ENCODE assay signal across 10 cellular contexts in genomic region chr1:16915627-16915973, GRCh38. TPM values are rescaled to one million over a fixed set of nuclear protein-coding genes. Genes with fewer than 3 reads are reported as not detected.
DNase-seq lines count a peak whose midpoint lies in the region; TF ChIP-seq lines count a peak whose summit lies in the region.
"Had no signal": no experiment of that assay in that cellular context is flagged by ENCODE, and none has a peak within 500 bp of the region (broad histone marks: within the 10 kb centered on the region; RNA-seq: fewer than 3 reads in every experiment).

No MANE protein-coding gene starts in this region.

- H3F3A ChIP-seq in neural progenitor cell (ENCODE audit: low read depth), result peaks cover 18% of the 10 kb centered on the region

- no peak overlapping the region for H3K4me3 ChIP-seq in brain microvascular endothelial cell (ENCODE audit: low read depth, low read length)
- no peak overlapping the region for H3K4me3 ChIP-seq in neural progenitor cell

- H3K4me2 ChIP-seq in neural progenitor cell, result no peak overlapping the region

- H3K4me1 ChIP-seq in neural progenitor cell, result peaks cover 5% of the 10 kb centered on the region

- H3K4me1 Mint-ChIP-seq in neural progenitor cell, result peaks cover 18% of the 10 kb centered on the region

- no peaks in the 10 kb centered on the region for H3K9me3 ChIP-seq in neural progenitor cell (ENCODE audit: low read depth)

- peak overlapping the region; percentile 83 for H3K4me3 Mint-ChIP-seq in neural progenitor cell

- H3K27me3 Mint-ChIP-seq in neural progenitor cell (ENCODE audit: insufficient read depth, low read depth), result peaks cover 4% of the 10 kb centered on the region

- no peak overlapping the region for H3K9ac ChIP-seq in neural progenitor cell

- no peaks in the 10 kb centered on the region for H3K36me3 Mint-ChIP-seq in neural progenitor cell

- in situ Hi-C loops in brain microvascular endothelial cell (cut with HindIII; ENCODE audit: low pct_ligation_motif_present, low sequenced_read_pairs), result no loop called here

- H3K9me3 Mint-ChIP-seq in neural progenitor cell, result no peaks in the 10 kb centered on the region

- H3K27me3 ChIP-seq in brain microvascular endothelial cell (replicated peaks) (no peaks in the 10 kb centered on the region), neural progenitor cell (no peaks in the 10 kb centered on the region)

- H3K36me3 ChIP-seq in brain microvascular endothelial cell (replicated peaks), result no peaks in the 10 kb centered on the region
- no peaks in the 10 kb centered on the region for H3K36me3 ChIP-seq in neural progenitor cell

- H3K79me2 ChIP-seq in neural progenitor cell (ENCODE audit: low read depth), result no peaks in the 10 kb centered on the region

- no peak overlapping the region for H2AFZ ChIP-seq in neural progenitor cell (replicated peaks)

- H3K27ac ChIP-seq in brain microvascular endothelial cell (no peak overlapping the region), neural progenitor cell (no peak overlapping the region)

- TF ChIP-seq CTCF in brain microvascular endothelial cell (IDR thresholded peaks at IDR 0.05; ENCODE audit: low read depth, low read length, missing control alignments) (peak; percentile 16), neural progenitor cell (IDR thresholded peaks at IDR 0.05) (peak; percentile 8)

- H3K27ac Mint-ChIP-seq in neural progenitor cell, result peak overlapping the region; percentile 6

- H4K20me1 ChIP-seq in neural progenitor cell (ENCODE audit: low read depth), result no peaks in the 10 kb centered on the region

- DNase-seq in NCI-H82 (lab: John Stamatoyannopoulos, UW) (peak; percentile 63), NCI-H82 treated with DMSO at 0.1 percent for 48 hours (lab: John Stamatoyannopoulos, UW; ENCODE audit: unreplicated experiment) (no peak), LHCN-M2 (ENCODE audit: low read depth) (peak; percentile 11), brain microvascular endothelial cell (no peak), neural progenitor cell (ENCODE audit: low spot score) (no peak), glomerular visceral epithelial cell (ENCODE audit: extremely low spot score) (no peak), amniotic stem cell (lab: John Stamatoyannopoulos, UW) (no peak)
- DNase-seq in NK-92 treated with Interleukin-12 subunit alpha and Interleukin-12 subunit beta, amount 100 ng/mL, for 24 hours (lab: John Stamatoyannopoulos, UW), result no peak

RNA-seq across cellular contexts. Expression of gene CROCC, which starts 6.1 kb away (rescaled TPM):
- 9.4 and 12.3 TPM in 2 replicates for total RNA-seq in LHCN-M2 (2014; rRNA removed)
- 5.6 TPM for polyA plus RNA-seq in LHCN-M2 (2012)
- total RNA-seq in neural progenitor cell (ENCODE audit: low replicate concordance), result 15.2 and 76.7 TPM in 2 replicates

RNA-seq across cellular contexts. Expression of gene RNU1-2, which starts 19.8 kb away (rescaled TPM):
- under 0.01 TPM in 1 of 2 replicates, not detected in the other for total RNA-seq in LHCN-M2 (2014; rRNA removed)
- 19.4 TPM for polyA plus RNA-seq in LHCN-M2 (2012)
- total RNA-seq in neural progenitor cell (ENCODE audit: low replicate concordance), result under 0.01 TPM in 2 replicates
- total RNA-seq: HT1080 had no signal
- polyA plus RNA-seq: BJ had no signal

Comparison
In these comparisons a context has a peak if more than half of its experiments do, and no peak if none do; other contexts are left out.
1. DNase-seq: peak in NCI-H82 (single experiment) and LHCN-M2 (single experiment); none in NCI-H82 treated with DMSO at 0.1 percent for 48 hours (single experiment), brain microvascular endothelial cell (single experiment), neural progenitor cell (single experiment), glomerular visceral epithelial cell (single experiment), NK-92 treated with Interleukin-12 subunit alpha and Interleukin-12 subunit beta, amount 100 ng/mL, for 24 hours (single experiment) and amniotic stem cell (single experiment).